ENCODE assay signal across 8 cellular contexts in genomic region chr17:63601439-63602371, GRCh38. TPM values are rescaled to one million over a fixed set of nuclear protein-coding genes. Genes with fewer than 3 reads are reported as not detected.
DNase-seq lines count a peak whose midpoint lies in the region; ATAC-seq and TF ChIP-seq lines count a peak whose summit lies in the region.

No MANE protein-coding gene starts in this region.

- H3K9ac ChIP-seq in endocrine pancreas (ENCODE audit: control insufficient read depth, insufficient read depth, low read length): peak overlapping the region; percentile 87

- peak overlapping the region; percentile 94 for H3K4me3 Mint-ChIP-seq in natural killer cell treated with Interleukin-12 subunit alpha and Interleukin-12 subunit beta and Interleukin-15 and Interleukin-18, amount 100 ng/mL, for 72 hours

- H3K79me2 ChIP-seq in DOHH2 (ENCODE audit: control insufficient read depth, low read length): peaks cover 20% of the 10 kb centered on the region

- TF ChIP-seq CTCF in DOHH2 (IDR thresholded peaks at IDR 0.05; ENCODE audit: low read depth, low read length, poor library complexity, severe bottlenecking): no peak

- H3K9me3 Mint-ChIP-seq in natural killer cell treated with Interleukin-12 subunit alpha and Interleukin-12 subunit beta and Interleukin-15 and Interleukin-18, amount 100 ng/mL, for 72 hours: no peaks in the 10 kb centered on the region

- no peak overlapping the region for H3K27ac ChIP-seq in DOHH2 (ENCODE audit: low read depth, low read length)

- DNase-seq in NCI-H82 (lab: John Stamatoyannopoulos, UW): peak; percentile 98
- DNase-seq in natural killer cell treated with Interleukin-12 subunit alpha and Interleukin-12 subunit beta and Interleukin-15 and Interleukin-18, amount 100 ng/mL, for 72 hours (ENCODE audit: low spot score): no peak
- DNase-seq in SHP77 treated with DMSO at 0.1 percent for 48 hours (lab: John Stamatoyannopoulos, UW): no peak
- no peak for DNase-seq in DMS114 treated with DMSO at 0.1 percent for 48 hours (lab: John Stamatoyannopoulos, UW; ENCODE audit: unreplicated experiment)
- DNase-seq in activated CD4-positive, alpha-beta T cell treated with anti-CD3 and anti-CD28 coated beads, Interleukin-2, amount 50 U/mL, for 4 hours: no peak

- H3K4me3 ChIP-seq in DOHH2 (ENCODE audit: low read length) (peak overlapping the region; percentile 93), endocrine pancreas (ENCODE audit: control insufficient read depth, insufficient read depth, low read length) (peak overlapping the region; percentile 48)

- H3K9me2 ChIP-seq in DOHH2 (replicated peaks; ENCODE audit: control insufficient read depth, low read length): no peaks in the 10 kb centered on the region

- H3K4me2 ChIP-seq in DOHH2 (ENCODE audit: low read length): peak overlapping the region; percentile 87

- peaks cover 4% of the 10 kb centered on the region; the same call in 1 of the 2 replicates for H3F3A ChIP-seq in DOHH2 (ENCODE audit: control insufficient read depth, insufficient read depth)

- H3K27me3 Mint-ChIP-seq in natural killer cell treated with Interleukin-12 subunit alpha and Interleukin-12 subunit beta and Interleukin-15 and Interleukin-18, amount 100 ng/mL, for 72 hours: no peaks in the 10 kb centered on the region

- no peak for ATAC-seq in natural killer cell treated with Interleukin-12 subunit alpha and Interleukin-12 subunit beta and Interleukin-15 and Interleukin-18, amount 100 ng/mL, for 72 hours
- no peak for ATAC-seq in HG03175 (IDR thresholded peaks at IDR 0.05; ENCODE audit: unreplicated experiment)

- H3K36me3 ChIP-seq in DOHH2 (ENCODE audit: control insufficient read depth, low read length) (peaks cover 31% of the 10 kb centered on the region), endocrine pancreas (ENCODE audit: control insufficient read depth, insufficient read depth, low read length) (peaks cover 4% of the 10 kb centered on the region)

- H3K36me3 Mint-ChIP-seq in natural killer cell treated with Interleukin-12 subunit alpha and Interleukin-12 subunit beta and Interleukin-15 and Interleukin-18, amount 100 ng/mL, for 72 hours: peaks cover 16% of the 10 kb centered on the region

- peaks cover 21% of the 10 kb centered on the region for H3K4me1 ChIP-seq in DOHH2 (ENCODE audit: control insufficient read depth, low read length)
- no peaks in the 10 kb centered on the region for H3K4me1 ChIP-seq in endocrine pancreas (ENCODE audit: control insufficient read depth, insufficient read depth, low read length)

- no peaks in the 10 kb centered on the region for H4K20me1 ChIP-seq in DOHH2 (ENCODE audit: control insufficient read depth, insufficient read depth, low read depth, low read length)

- no peaks in the 10 kb centered on the region for H3K9me3 ChIP-seq in DOHH2 (ENCODE audit: control insufficient read depth, insufficient read depth, low read length)
- no peaks in the 10 kb centered on the region for H3K9me3 ChIP-seq in endocrine pancreas (ENCODE audit: control insufficient read depth, low read length)

- peaks cover 33 to 47% of the 10 kb centered on the region in 2 donors for H3K4me1 Mint-ChIP-seq in natural killer cell treated with Interleukin-12 subunit alpha and Interleukin-12 subunit beta and Interleukin-15 and Interleukin-18, amount 100 ng/mL, for 72 hours (ENCODE audit: low read depth in 2 of 2)

- H3K27me3 ChIP-seq in DOHH2 (ENCODE audit: control insufficient read depth, low read length) (no peaks in the 10 kb centered on the region), endocrine pancreas (ENCODE audit: control insufficient read depth, insufficient read depth, low read length) (no peaks in the 10 kb centered on the region)

- peak overlapping the region; percentile 76 to 94 for H3K27ac Mint-ChIP-seq in natural killer cell treated with Interleukin-12 subunit alpha and Interleukin-12 subunit beta and Interleukin-15 and Interleukin-18, amount 100 ng/mL, for 72 hours

RNA-seq across cellular contexts. Expression of gene TACO1, which starts 1.0 kb away (rescaled TPM):
- 10 to 100 TPM; 21.0 to 26.7 TPM for total RNA-seq in natural killer cell treated with Interleukin-12 subunit alpha and Interleukin-12 subunit beta and Interleukin-15 and Interleukin-18, amount 100 ng/mL, for 72 hours

RNA-seq across cellular contexts. Expression of gene MAP3K3, which starts 20.5 kb away (rescaled TPM):
- 10 to 100 TPM; 38.2 to 52.0 TPM for total RNA-seq in natural killer cell treated with Interleukin-12 subunit alpha and Interleukin-12 subunit beta and Interleukin-15 and Interleukin-18, amount 100 ng/mL, for 72 hours

RNA-seq across cellular contexts. Expression of gene DCAF7, which starts 51.4 kb away (rescaled TPM):
- total RNA-seq in natural killer cell treated with Interleukin-12 subunit alpha and Interleukin-12 subunit beta and Interleukin-15 and Interleukin-18, amount 100 ng/mL, for 72 hours: 100 to 1,000 TPM; 100 to 107 TPM
